In the genomic region with DNA sequence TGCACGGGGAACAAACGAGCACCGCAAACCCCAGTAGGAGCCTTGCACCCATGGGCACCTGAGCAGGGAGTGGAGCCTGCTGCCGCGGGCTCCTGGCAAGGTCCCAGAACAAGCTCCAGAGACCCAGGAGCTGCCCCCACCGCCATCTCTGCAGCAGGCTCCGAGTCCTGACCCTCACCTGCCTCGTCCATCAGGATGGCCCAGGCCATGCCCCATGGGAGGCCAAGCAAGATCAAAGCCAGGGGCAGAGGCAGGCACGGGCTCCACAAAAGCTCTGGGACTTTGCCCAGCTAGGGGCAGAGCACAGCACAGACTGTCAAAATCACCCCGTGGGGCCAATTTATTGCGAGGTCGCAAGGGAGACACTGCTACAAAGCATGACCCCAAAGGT, we compare ENCODE assay signal across 25 cellular contexts. TPM values are rescaled to one million over a fixed set of nuclear protein-coding genes. Genes with fewer than 3 reads are reported as not detected.
DNase-seq lines count a peak whose midpoint lies in the region; ATAC-seq and TF ChIP-seq lines count a peak whose summit lies in the region.
"Had no signal": no experiment of that assay in that cellular context is flagged by ENCODE, and none has a peak within 500 bp of the region (broad histone marks: within the 10 kb centered on the region; RNA-seq: fewer than 3 reads in every experiment).

No MANE protein-coding gene starts in this region.

- peak; percentile 18 for DNase-seq in left ventricle myocardium superior
- DNase-seq in Right ventricle myocardium superior = no peak
- DNase-seq in activated CD4-positive, alpha-beta memory T cell treated with anti-CD3 and anti-CD28 coated beads for 36 hours = peak; percentile 1
- peak; percentile 27 for DNase-seq in lower lobe of right lung
- DNase-seq in stomach = peak; percentile 21
- DNase-seq in NOMO-1 (lab: John Stamatoyannopoulos, UW; ENCODE audit: unreplicated experiment in 2 of 2) = no peak
- DNase-seq: activated CD4-positive, CD25-positive, alpha-beta regulatory T cell; activated CD8-positive, alpha-beta memory T cell treated with anti-CD3 and anti-CD28 coated beads for 24 hours; activated naive CD4-positive, alpha-beta T cell treated with anti-CD3 and anti-CD28 coated beads for 36 hours; activated T-cell treated with anti-CD3 and anti-CD28 coated beads, Interleukin-2, amount 50 U/mL, for 24 hours; amygdala; C1 segment of cervical spinal cord; effector CD4-positive, alpha-beta T cell; NCI-H1417 treated with DMSO at 0.1 percent for 48 hours; NCI-H2081 treated with DMSO at 0.1 percent for 48 hours; NCI-H345; nucleus accumbens; Peyer's patch had no signal

- H3K4me1 Mint-ChIP-seq in activated CD4-positive, alpha-beta memory T cell treated with anti-CD3 and anti-CD28 coated beads for 36 hours (ENCODE audit: low read depth) = no peaks in the 10 kb centered on the region
- H3K4me1 Mint-ChIP-seq: memory B cell had no signal

- peaks cover 11% of the 10 kb centered on the region for H3K36me3 Mint-ChIP-seq in activated CD4-positive, alpha-beta memory T cell treated with anti-CD3 and anti-CD28 coated beads for 36 hours

- H3K4me3 ChIP-seq in lower lobe of right lung (no peak overlapping the region), stomach (no peak overlapping the region)
- H3K4me3 ChIP-seq: breast epithelium, Peyer's patch, SJCRH30 had no signal

- POLR2A ChIA-PET in activated CD4-positive, alpha-beta memory T cell treated with anti-CD3 and anti-CD28 coated beads for 36 hours (lab: Charles Lee) = no interaction called here

- ATAC-seq in left ventricle myocardium superior = no peak
- ATAC-seq in Right ventricle myocardium superior (ENCODE audit: poor library complexity) = no peak
- no peak for ATAC-seq in lower lobe of right lung
- no peak for ATAC-seq in HG02973 (IDR thresholded peaks at IDR 0.05; ENCODE audit: unreplicated experiment)

- TF ChIP-seq EP300 in stomach (IDR thresholded peaks at IDR 0.05) = no peak

- H3K27me3 Mint-ChIP-seq in activated CD4-positive, alpha-beta memory T cell treated with anti-CD3 and anti-CD28 coated beads for 36 hours = no peaks in the 10 kb centered on the region
- H3K27me3 Mint-ChIP-seq: activated T-cell treated with anti-CD3 and anti-CD28 coated beads, Interleukin-2, amount 50 U/mL, for 24 hours; memory B cell; type B pancreatic cell had no signal

- TF ChIP-seq CTCF in lower lobe of right lung (IDR thresholded peaks at IDR 0.05) (no peak), stomach (IDR thresholded peaks at IDR 0.05) (no peak)

- CTCF ChIA-PET in activated CD4-positive, alpha-beta memory T cell treated with anti-CD3 and anti-CD28 coated beads for 36 hours (lab: Charles Lee) = no interaction called here

- intact Hi-C loops in left ventricle myocardium superior (cut with micrococcal nuclease) = no loop called here
- intact Hi-C loops in Right ventricle myocardium superior (cut with DNase I) = no loop called here
- intact Hi-C loops in activated CD4-positive, alpha-beta memory T cell treated with anti-CD3 and anti-CD28 coated beads for 36 hours (cut with micrococcal nuclease) = no loop called here
- intact Hi-C loops in lower lobe of right lung (cut with DNase I) = no loop called here
- intact Hi-C loops in stomach (cut with DNase I; ENCODE audit: low total_unique reads) = no loop called here

- no peak for TF ChIP-seq POLR2A in stomach (IDR thresholded peaks at IDR 0.05)

- H3K27ac ChIP-seq in lower lobe of right lung (no peak overlapping the region), stomach (no peak overlapping the region)
- H3K27ac ChIP-seq: breast epithelium, epithelial cell of prostate, KMS-11, Peyer's patch, SJCRH30 had no signal

- no peak overlapping the region for H3K27ac Mint-ChIP-seq in activated CD4-positive, alpha-beta memory T cell treated with anti-CD3 and anti-CD28 coated beads for 36 hours
- H3K27ac Mint-ChIP-seq: activated naive CD4-positive, alpha-beta T cell treated with anti-CD3 and anti-CD28 coated beads for 36 hours; activated T-cell treated with anti-CD3 and anti-CD28 coated beads, Interleukin-2, amount 50 U/mL, for 24 hours; memory B cell; type B pancreatic cell had no signal

- H3K4me1 ChIP-seq in lower lobe of right lung (no peaks in the 10 kb centered on the region), stomach (no peaks in the 10 kb centered on the region)
- H3K4me1 ChIP-seq: breast epithelium, Peyer's patch, SJCRH30 had no signal

- no peak overlapping the region for H3K4me3 Mint-ChIP-seq in activated CD4-positive, alpha-beta memory T cell treated with anti-CD3 and anti-CD28 coated beads for 36 hours
- H3K4me3 Mint-ChIP-seq: activated naive CD4-positive, alpha-beta T cell treated with anti-CD3 and anti-CD28 coated beads for 36 hours; activated T-cell treated with anti-CD3 and anti-CD28 coated beads, Interleukin-2, amount 50 U/mL, for 24 hours; memory B cell; type B pancreatic cell had no signal

- 69 to 93% (median 85%) methylated on average over 8 to 12 of the region's 12 CpGs for WGBS in stomach, 5 donors

- H3K9me3 Mint-ChIP-seq in activated CD4-positive, alpha-beta memory T cell treated with anti-CD3 and anti-CD28 coated beads for 36 hours = peaks cover 17% of the 10 kb centered on the region
- H3K9me3 Mint-ChIP-seq: type B pancreatic cell had no signal

- H3K27me3 ChIP-seq in lower lobe of right lung (ENCODE audit: low read depth) (no peaks in the 10 kb centered on the region), stomach (no peaks in the 10 kb centered on the region)
- H3K27me3 ChIP-seq: breast epithelium, Peyer's patch, SJCRH30 had no signal

- H3K36me3 ChIP-seq in lower lobe of right lung (no peaks in the 10 kb centered on the region), stomach (no peaks in the 10 kb centered on the region)
- H3K36me3 ChIP-seq: breast epithelium, Peyer's patch, SJCRH30 had no signal

- H3K9me3 ChIP-seq in lower lobe of right lung (peaks cover 3% of the 10 kb centered on the region), stomach (peaks cover 0 to 12% (median 4%) of the 10 kb centered on the region in 4 donors)
- H3K9me3 ChIP-seq: Peyer's patch, SJCRH30 had no signal

RNA-seq across cellular contexts. Expression of a gene that starts 43.6 kb away (rescaled TPM):
- 177 TPM for total RNA-seq in left ventricle myocardium superior
- total RNA-seq in Right ventricle myocardium superior = 154 TPM
- 1 to 10 TPM; 4.7 to 4.9 TPM for total RNA-seq in activated CD4-positive, alpha-beta memory T cell treated with anti-CD3 and anti-CD28 coated beads for 36 hours
- 14.7 TPM for total RNA-seq in lower lobe of right lung
- total RNA-seq in stomach = 100 to 1,000 TPM in 1 of 5 donors, 10 to 100 TPM in 4; 11.7 to 117 (median 28.8) TPM
- polyA plus RNA-seq in stomach = 10 to 100 TPM in 2 of 3 donors, 1 to 10 TPM in 1; 6.3 to 40.1 (median 14.0) TPM

Comparison
In these comparisons a context has a peak if more than half of its experiments do, and no peak if none do; other contexts are left out.
1. DNase-seq: peak in left ventricle myocardium superior (single experiment), activated CD4-positive, alpha-beta memory T cell treated with anti-CD3 and anti-CD28 coated beads for 36 hours (single experiment), lower lobe of right lung (single experiment) and stomach (single experiment); none in Right ventricle myocardium superior (single experiment) and NOMO-1 (0 of 2).